In the genomic region with DNA sequence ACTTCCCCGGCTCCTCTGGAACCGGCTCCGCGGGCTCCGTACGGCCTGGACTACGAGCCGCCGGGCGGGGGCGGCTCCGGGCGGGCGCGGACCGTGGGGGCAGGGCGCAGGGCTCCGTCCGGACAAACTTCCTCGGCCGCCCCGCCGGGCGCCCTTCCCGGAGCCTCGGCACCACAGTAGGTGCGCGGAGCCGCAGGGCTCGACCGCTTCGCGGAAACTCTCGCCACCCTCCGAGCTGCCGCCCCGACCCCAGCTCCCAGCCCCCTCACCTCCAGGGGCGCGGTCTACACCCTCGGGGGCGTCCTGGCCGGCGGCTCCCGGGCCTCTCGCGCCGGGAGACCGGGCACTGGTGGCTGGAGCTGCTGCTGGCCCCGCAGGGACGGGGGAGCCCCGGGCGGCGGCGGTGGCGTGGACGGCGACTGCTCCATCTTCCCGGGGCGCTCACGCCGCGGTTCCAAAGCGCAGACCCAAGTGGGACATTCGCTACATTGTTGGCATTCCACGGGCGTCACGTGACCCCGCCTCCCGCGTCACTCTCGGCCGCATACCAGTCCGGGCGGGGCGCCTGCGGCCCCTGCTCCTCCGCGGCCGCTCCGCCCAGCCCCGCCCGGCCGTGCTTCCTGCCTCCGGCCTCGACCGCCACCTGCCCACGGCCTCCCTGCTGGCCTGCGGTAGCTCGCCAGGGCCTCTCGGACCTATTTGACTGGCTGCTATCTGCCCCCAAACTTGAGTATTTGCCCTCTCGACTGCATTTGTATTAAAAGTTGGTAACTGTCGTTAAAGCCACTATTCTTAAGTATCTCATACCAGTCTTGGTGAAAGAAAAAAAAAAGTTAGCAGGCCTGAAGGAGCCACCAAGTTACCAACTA, we compare ENCODE assay signal across 8 cellular contexts. TPM values are rescaled to one million over a fixed set of nuclear protein-coding genes. Genes with fewer than 3 reads are reported as not detected.
A peak's percentile ranks its signal among the peaks of the same experiment; 100 is the strongest.
DNase-seq lines count a peak whose midpoint lies in the region; ATAC-seq and TF ChIP-seq lines count a peak whose summit lies in the region.

A gene (minus strand): TSS at position 510 of the 869 bp plus-strand sequence. CDS start 15,560 bp downstream, outside the sequence.

- H3K4me3 ChIP-seq in AG10803 (ENCODE audit: low read length) = peak within 1 kb of the TSS; percentile 82
- H3K4me3 ChIP-seq in epithelial cell of proximal tubule (ENCODE audit: low read depth, low read length) = peak within 1 kb of the TSS; percentile 92

- no peak for TF ChIP-seq CTCF in AG10803 (conservative IDR thresholded peaks at IDR 0.05; ENCODE audit: low read length)
- TF ChIP-seq CTCF in epithelial cell of proximal tubule (conservative IDR thresholded peaks at IDR 0.05; ENCODE audit: low read depth, low read length) = peak; percentile 30

- DNase-seq in AG10803 (ENCODE audit: low read depth) (peak; percentile 96), NOMO-1 (lab: John Stamatoyannopoulos, UW; ENCODE audit: unreplicated experiment in 2 of 2) (peak; percentile 92 to 95), epithelial cell of proximal tubule (ENCODE audit: low read depth) (peak; percentile 20), midbrain (lab: John Stamatoyannopoulos, UW) (peak; percentile 89)
- DNase-seq in activated T-cell treated with anti-CD3 and anti-CD28 coated beads, Interleukin-2, amount 50 U/mL, for 1 hour = peak; percentile 65
- peak; percentile 78 for DNase-seq in stimulated activated CD8-positive, alpha-beta memory T cell treated with anti-CD3 and anti-CD28 coated beads, Interleukin-4, amount 100 ng/mL, for 48 hours

- ATAC-seq in GM18870 (IDR thresholded peaks at IDR 0.05; ENCODE audit: unreplicated experiment) (peak; percentile 65), HG03095 (IDR thresholded peaks at IDR 0.05; ENCODE audit: unreplicated experiment) (peak; percentile 91)

RNA-seq across cellular contexts. Expression of the gene that starts here (rescaled TPM):
- 17.1 and 22.1 TPM in 2 replicates for total RNA-seq in epithelial cell of proximal tubule

Comparison
In these comparisons a context has a peak if more than half of its experiments do, and no peak if none do; other contexts are left out.
1. Peak in every context shown above with its lines: DNase-seq, ATAC-seq and H3K4me3 ChIP-seq.
2. DNase-seq: peak in every context shown above with its lines; median percentile 96 in AG10803; 94 in NOMO-1; 89 in midbrain; 78 in stimulated activated CD8-positive, alpha-beta memory T cell treated with anti-CD3 and anti-CD28 coated beads, Interleukin-4, amount 100 ng/mL, for 48 hours; 65 in activated T-cell treated with anti-CD3 and anti-CD28 coated beads, Interleukin-2, amount 50 U/mL, for 1 hour; 20 in epithelial cell of proximal tubule.